In genomic region chr2:214774108-214774507, GRCh38 we compare ENCODE assay signal across 1 cellular context.
TF ChIP-seq lines count a peak whose summit lies in the region.

No MANE protein-coding gene starts in this region.

TF ChIP-seq in SK-N-SH, 30 proteins besides CTCF, POLR2A, EP300 and RAD21 (continued from another document):
- no peak for TF ChIP-seq REST (IDR thresholded peaks at IDR 0.05; ENCODE audit: low read depth, low read length)
- no peak for TF ChIP-seq RCOR1 (IDR thresholded peaks at IDR 0.05; ENCODE audit: low read length)
- TF ChIP-seq ELF1 (IDR thresholded peaks at IDR 0.05): no peak
